ENCODE assay signal across 8 cellular contexts in the genomic region with DNA sequence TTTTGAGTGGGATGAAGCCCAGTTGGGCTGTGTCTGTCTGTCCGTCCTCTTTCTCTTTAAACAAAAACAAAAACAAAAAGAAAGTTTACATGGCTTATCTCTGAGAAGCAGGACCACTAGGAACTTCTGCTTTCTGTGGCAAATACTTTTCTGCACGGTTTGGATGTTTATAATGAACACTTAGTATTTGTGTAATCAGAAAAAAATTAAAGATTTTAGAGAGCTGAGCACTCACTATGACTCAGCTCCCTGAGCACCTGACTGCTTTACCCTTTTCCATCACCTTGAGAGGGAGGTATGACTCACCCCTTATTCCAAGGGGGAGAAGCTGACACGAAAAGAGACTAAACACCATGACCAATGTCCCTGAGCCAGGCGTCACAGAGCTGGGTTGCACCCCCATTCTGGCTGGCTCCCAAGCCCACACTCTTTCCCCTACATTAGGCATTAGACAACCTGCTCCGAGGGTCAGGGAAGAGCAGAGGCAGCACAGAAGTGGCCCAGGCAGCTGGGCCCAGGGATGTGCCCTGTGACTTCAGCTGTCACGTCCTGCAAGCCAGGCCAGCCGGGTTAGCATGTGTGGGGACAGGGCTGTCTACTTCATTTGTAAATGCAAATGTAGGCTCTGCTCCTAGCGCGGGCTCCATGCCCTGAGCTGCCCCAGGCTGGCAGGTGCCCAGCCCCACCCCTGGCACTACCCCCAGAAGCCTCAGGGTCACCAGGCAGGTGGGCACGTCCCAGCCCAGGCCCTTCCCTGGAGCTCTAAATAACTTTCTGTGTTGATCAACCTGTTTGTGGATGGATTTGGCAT. TPM values are rescaled to one million over a fixed set of nuclear protein-coding genes. Genes with fewer than 3 reads are reported as not detected.
DNase-seq lines count a peak whose midpoint lies in the region; ATAC-seq, FAIRE-seq and TF ChIP-seq lines count a peak whose summit lies in the region.

No MANE protein-coding gene starts in this region.

- no peak overlapping the region for H2BK12ac ChIP-seq in H9 (ENCODE audit: insufficient read length, low read depth, low read length)

- no peaks in the 10 kb centered on the region for H3K27me3 ChIP-seq in K562 (ENCODE audit: control insufficient read depth in 2 of 2, insufficient read depth in 2 of 2, low read length in 2 of 2)
- no peaks in the 10 kb centered on the region for H3K27me3 ChIP-seq in uterus
- no peaks in the 10 kb centered on the region for H3K27me3 ChIP-seq in H9 (ENCODE audit: insufficient read depth, low read length)
- H3K27me3 ChIP-seq in gastroesophageal sphincter = peaks cover 33% of the 10 kb centered on the region

- H3K79me2 ChIP-seq in K562 (ENCODE audit: control insufficient read depth, insufficient read depth, low read length) (peaks cover 2% of the 10 kb centered on the region; the same call in 1 of the 3 replicates), H9 (ENCODE audit: insufficient read depth, low read length) (no peaks in the 10 kb centered on the region)

- no peaks in the 10 kb centered on the region; the same call in none of the 2 replicates for H3K27me3 Mint-ChIP-seq in H9 (ENCODE audit: low read depth)

- no peak for TF ChIP-seq RAD21 in K562 (CRISPR knock-in tag; conservative IDR thresholded peaks at IDR 0.05 in 1 of 2, IDR thresholded peaks at IDR 0.05 in 1 of 2)

- H3T11ph ChIP-seq in H9 (ENCODE audit: low read length) = no peak overlapping the region

- H3K56ac ChIP-seq in H9 (ENCODE audit: insufficient read length, low read depth, low read length) = no peak overlapping the region

- no peak overlapping the region for H4K5ac ChIP-seq in H9 (ENCODE audit: insufficient read length, low read depth, low read length)

- peak overlapping the region in 1 of 3 experiments; percentile 19; a peak in 1 of 7 replicates for H3K27ac Mint-ChIP-seq in H9

- no peak overlapping the region for H3K18ac ChIP-seq in H9 (ENCODE audit: insufficient read length, low read depth, low read length)

- H3K9me3 Mint-ChIP-seq in H9 = no peaks in the 10 kb centered on the region

- POLR2A ChIA-PET in K562 (lab: Yijun Ruan, JAX) = interaction anchor here (0.5 to 4.8 kb wide), 8 partner anchors 8 to 426 kb away, joined by 3 to 23 read pairs (median 3); no protein-coding TSS in a partner anchor

- H3K14ac ChIP-seq in H9 (ENCODE audit: insufficient read depth, low read length) = no peak overlapping the region

- no peak overlapping the region for H2BK20ac ChIP-seq in H9 (ENCODE audit: low read depth, low read length, poor library complexity, severe bottlenecking)

- peak; percentile 72 for TF ChIP-seq EP300 in K562 (IDR thresholded peaks at IDR 0.05; ENCODE audit: low read length)
- TF ChIP-seq EP300 in gastroesophageal sphincter (IDR thresholded peaks at IDR 0.05) = no peak

- H3K9ac ChIP-seq in K562 (ENCODE audit: insufficient read depth in 1 of 2, low read depth in 2 of 2, low read length in 2 of 2) (peak overlapping the region; percentile 50 to 89), H9 (ENCODE audit: extremely low read depth, insufficient read length, low read length) (no peak overlapping the region)

- H3K27ac ChIP-seq in K562 (ENCODE audit: extremely low read depth, low read depth, low read length) (peak overlapping the region; percentile 78), uterus (no peak overlapping the region), H9 (ENCODE audit: insufficient read length, low read depth, low read length) (no peak overlapping the region), gastroesophageal sphincter (no peak overlapping the region)

- CTCF ChIA-PET in K562 (lab: Yijun Ruan, JAX; ENCODE audit: low intra/inter-chr PET ratio) = no interaction called here

- H3K4me3 ChIP-seq in K562 (no peak overlapping the region), mucosa of descending colon (no peak overlapping the region), uterus (no peak overlapping the region), gastroesophageal sphincter (no peak overlapping the region)

- H3K9me3 ChIP-seq in K562 (replicated peaks; ENCODE audit: control insufficient read depth, insufficient read depth, low read depth, low read length) (no peaks in the 10 kb centered on the region), mucosa of descending colon (no peaks in the 10 kb centered on the region), uterus (no peaks in the 10 kb centered on the region), H9 (ENCODE audit: control insufficient read depth, low read depth, low read length) (no peaks in the 10 kb centered on the region), gastroesophageal sphincter (no peaks in the 10 kb centered on the region)

- no peak overlapping the region for H3K4me3 Mint-ChIP-seq in H9

- H2BK5ac ChIP-seq in H9 (ENCODE audit: insufficient read length, low read length) = no peak overlapping the region

- H3K4me1 Mint-ChIP-seq in H9 = peaks cover 28 to 40% of the 10 kb centered on the region in 2 experiments

- BruUV-seq in K562 (replicated peaks; lab: Mats Ljungman, UMichigan) = no TSS peak

- no peaks in the 10 kb centered on the region for H3K36me3 Mint-ChIP-seq in H9 (ENCODE audit: insufficient read depth in 1 of 3, low read depth in 3 of 3)

- DNase-seq in DMS53 treated with DMSO at 0.1 percent for 48 hours (lab: John Stamatoyannopoulos, UW; ENCODE audit: unreplicated experiment) (peak; percentile 95), NCI-H1105 (lab: John Stamatoyannopoulos, UW) (peak; percentile 23), K562 (ENCODE audit: extremely low read depth in 1 of 4, low spot score in 3 of 4) (peak; percentile 79 to 89 (median 83)), mucosa of descending colon (no peak), uterus (no peak), H9 (no peak)

- H3K4me1 ChIP-seq in K562 (replicated peaks in 1 of 2; ENCODE audit: control insufficient read depth in 2 of 2, insufficient read depth in 2 of 2, low read length in 2 of 2) (peaks cover 45 to 60% of the 10 kb centered on the region in 2 experiments), mucosa of descending colon (ENCODE audit: low read depth) (no peaks in the 10 kb centered on the region), uterus (no peaks in the 10 kb centered on the region), H9 (ENCODE audit: insufficient read depth, low read length) (no peaks in the 10 kb centered on the region; the same call in 1 of the 2 replicates), gastroesophageal sphincter (peaks cover 0 to 10% (median 0%) of the 10 kb centered on the region in 3 donors)

- TF ChIP-seq CTCF in K562 (IDR thresholded peaks at IDR 0.05 in 2 of 3, conservative IDR thresholded peaks at IDR 0.05 in 1 of 3; ENCODE audit: insufficient read depth in 2 of 3, low read depth in 1 of 3, low read length in 3 of 3) (no peak), mucosa of descending colon (IDR thresholded peaks at IDR 0.05) (no peak), uterus (IDR thresholded peaks at IDR 0.05) (no peak), H9 (conservative IDR thresholded peaks at IDR 0.05) (no peak), gastroesophageal sphincter (IDR thresholded peaks at IDR 0.05) (no peak)

- H3K4me2 ChIP-seq in K562 (ENCODE audit: insufficient read depth, low read length) (peak overlapping the region; percentile 67), H9 (ENCODE audit: insufficient read depth, insufficient read length, low read length) (no peak overlapping the region)

- no peak overlapping the region for H4K8ac ChIP-seq in H9 (replicated peaks; ENCODE audit: insufficient read length, low read depth, low read length)

- H2BK15ac ChIP-seq in H9 (ENCODE audit: low read depth, low read length) = no peak overlapping the region

- H2AK5ac ChIP-seq in H9 (ENCODE audit: insufficient read length, low read length) = no peak overlapping the region

- H3K23me2 ChIP-seq in H9 (ENCODE audit: insufficient read length, low read depth, low read length, poor library complexity, severe bottlenecking) = no peaks in the 10 kb centered on the region

- peak; percentile 83 for FAIRE-seq in K562 (lab: Jason Lieb, UNC)

- TF ChIP-seq POLR2A in K562 (conservative IDR thresholded peaks at IDR 0.05) (no peak), uterus (IDR thresholded peaks at IDR 0.05) (no peak), gastroesophageal sphincter (IDR thresholded peaks at IDR 0.05) (no peak)

- H2AFZ ChIP-seq in K562 (ENCODE audit: low read depth, low read length) (no peak overlapping the region), H9 (ENCODE audit: low read length) (no peak overlapping the region)

- in situ Hi-C loops in K562 (cut with MboI) = no loop called here

- H3K23ac ChIP-seq in H9 (ENCODE audit: insufficient read length, low read depth, low read length) = no peak overlapping the region

- H4K20me1 ChIP-seq in K562 (replicated peaks; ENCODE audit: control insufficient read depth, insufficient read depth, low read length) (no peaks in the 10 kb centered on the region; the same call in 1 of the 2 replicates), H9 (ENCODE audit: control insufficient read depth, insufficient read depth, insufficient read length) (no peaks in the 10 kb centered on the region)

- ATAC-seq in K562 = peak; percentile 81
- peak; percentile 42 for ATAC-seq in mucosa of descending colon
- ATAC-seq in gastroesophageal sphincter = no peak
- no peak for ATAC-seq in GM18907 (IDR thresholded peaks at IDR 0.05; ENCODE audit: unreplicated experiment)

- H3K4ac ChIP-seq in H9 (ENCODE audit: low read depth, low read length) = no peak overlapping the region

- peaks cover 11% of the 10 kb centered on the region; the same call in 1 of the 3 replicates for H3K36me3 ChIP-seq in K562 (ENCODE audit: control insufficient read depth, insufficient read depth, low read length)
- no peaks in the 10 kb centered on the region for H3K36me3 ChIP-seq in mucosa of descending colon (ENCODE audit: low read depth)
- no peaks in the 10 kb centered on the region for H3K36me3 ChIP-seq in uterus
- H3K36me3 ChIP-seq in gastroesophageal sphincter = no peaks in the 10 kb centered on the region

- no peak overlapping the region for H4K91ac ChIP-seq in H9 (ENCODE audit: insufficient read length, low read depth, low read length)

- WGBS in K562 (ENCODE audit: insufficient coverage, low coverage, missing lambda C conversion rate) = 15% methylated on average over 10 of the region's 10 CpGs
- no CpG with 5 or more reads among the region's 10 CpGs for WGBS in H9 (ENCODE audit: extremely low coverage, insufficient read length, low lambda C conversion rate)
- 28 to 41% methylated on average over 5 of the region's 10 CpGs for WGBS in gastroesophageal sphincter (ENCODE audit: low coverage in 1 of 2), 2 donors

- no peaks in the 10 kb centered on the region for H3K79me1 ChIP-seq in H9 (ENCODE audit: insufficient read depth, low read depth, low read length, poor library complexity, severe bottlenecking)

- H2BK120ac ChIP-seq in H9 (ENCODE audit: low read depth, low read length, poor library complexity, severe bottlenecking) = no peak overlapping the region

- intact Hi-C loops in K562 (cut with micrococcal nuclease) = no loop called here
- intact Hi-C loops in mucosa of descending colon (cut with DNase I, micrococcal nuclease) = no loop called here
- intact Hi-C loops in uterus (cut with DNase I; ENCODE audit: low total_unique reads) = no loop called here

- H3K9me1 ChIP-seq in K562 (ENCODE audit: control insufficient read depth, insufficient read depth, low read length) = no peaks in the 10 kb centered on the region

RNA-seq across cellular contexts. Expression of a gene that starts 30.4 kb away (rescaled TPM):
- total RNA-seq in K562 (2011; cell fraction: chromatin; rRNA removed; ENCODE audit: low replicate concordance) = 41.9 and 97.0 TPM in 2 replicates
- 41.8 and 44.9 TPM in 2 replicates for total RNA-seq in K562 (2011; cell fraction: nucleolus; rRNA removed)
- total RNA-seq in K562 (2011; cell fraction: nucleoplasm; rRNA removed) = 34.0 and 35.7 TPM in 2 replicates
- total RNA-seq in K562 (2014; rRNA removed) (19.2 and 28.0 TPM in 2 replicates), K562 (2014; rRNA removed; fragmentation: Illumina TruSeq; extraction: Trizol) (7.0 and 7.3 TPM in 2 replicates), K562 (2015; rRNA removed; fragmentation: Illumina TruSeq; extraction: Trizol) (9.5 and 9.7 TPM in 2 replicates), K562 (2021) (30.2 and 31.0 TPM in 2 replicates), mucosa of descending colon (10 to 100 TPM; 15.7 to 59.6 (median 43.0) TPM), uterus (1 to 10 TPM in 1 of 4 donors, under 1 TPM in 1, not detected in 2; 0.18 to 6.9 TPM), H9 (2021) (6.4 and 7.9 TPM in 2 replicates), gastroesophageal sphincter (1 to 10 TPM in 1 of 4 donors, under 1 TPM in 1, not detected in 2; 0.12 to 2.3 TPM)
- polyA plus RNA-seq in K562 (2011; rRNA removed) (30.2 and 36.0 TPM in 2 replicates), K562 (2014; fragmentation: Illumina TruSeq; extraction: Trizol) (23.5 and 26.5 TPM in 2 replicates), K562 (2014; fragmentation: Nextera tagmentation; extraction: Ambion mirVana) (under 1 TPM; 0.29 to 0.51 TPM), K562 (2014; rRNA removed) (21.7 and 22.3 TPM in 2 replicates)
- polyA plus RNA-seq in K562 (2011; cell fraction: cytosol; rRNA removed) = 27.3 and 36.3 TPM in 2 replicates
- polyA plus RNA-seq in K562 (2011; cell fraction: nucleus; rRNA removed) = 68.0 and 110 TPM in 2 replicates
- polyA plus RNA-seq in K562 (2012) = 23.3 and 41.5 TPM in 2 replicates
- 25.4 and 27.5 TPM in 2 replicates for polyA minus RNA-seq in K562 (2011; rRNA and poly(A)+ RNA removed)
- 22.4 and 26.1 TPM in 2 replicates for polyA minus RNA-seq in K562 (2011; cell fraction: cytosol; rRNA and poly(A)+ RNA removed)
- 26.9 and 27.0 TPM in 2 replicates for polyA minus RNA-seq in K562 (2011; cell fraction: nucleus; rRNA and poly(A)+ RNA removed)

Comparison
In these comparisons a context has a peak if more than half of its experiments do, and no peak if none do; other contexts are left out.
1. DNase-seq: peak in DMS53 treated with DMSO at 0.1 percent for 48 hours (single experiment), NCI-H1105 (single experiment) and K562 (4 of 4); none in mucosa of descending colon (0 of 3), uterus (0 of 2) and H9 (single experiment).
2. ATAC-seq: peak in K562 (single experiment) and mucosa of descending colon (single experiment); none in gastroesophageal sphincter (single experiment) and GM18907 (single experiment).